ENCODE assay signal across 17 cellular contexts in the genomic region with DNA sequence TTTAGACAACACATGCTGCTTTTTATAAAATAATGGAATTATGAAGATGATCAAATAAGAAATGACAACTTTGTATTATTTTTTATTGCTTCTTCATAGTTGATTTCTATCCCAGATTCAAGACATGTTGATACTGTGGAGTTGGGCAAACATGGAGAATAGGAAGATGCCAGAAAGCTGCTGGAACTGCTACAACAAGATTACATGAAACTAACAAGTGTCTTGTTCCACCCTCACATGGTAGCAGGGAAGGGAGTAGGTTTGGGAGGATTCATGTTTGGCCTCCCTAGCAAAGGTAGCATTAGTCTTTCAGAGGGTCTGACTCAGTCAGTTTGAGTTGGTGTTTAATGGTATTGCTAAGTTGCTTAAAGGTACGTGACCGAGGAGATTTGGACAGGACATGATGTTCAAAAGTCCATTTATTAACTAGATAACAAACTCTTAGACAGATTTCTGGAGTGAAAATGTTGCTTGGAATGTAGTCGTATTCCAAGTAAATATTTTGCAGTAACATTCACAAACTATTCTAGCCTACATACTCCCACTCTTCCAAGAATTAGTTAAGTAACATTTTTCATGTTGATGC. TPM values are rescaled to one million over a fixed set of nuclear protein-coding genes. Genes with fewer than 3 reads are reported as not detected.
DNase-seq lines count a peak whose midpoint lies in the region; ATAC-seq, FAIRE-seq and TF ChIP-seq lines count a peak whose summit lies in the region.
"Had no signal": no experiment of that assay in that cellular context is flagged by ENCODE, and none has a peak within 500 bp of the region (broad histone marks: within the 10 kb centered on the region; RNA-seq: fewer than 3 reads in every experiment).

No MANE protein-coding gene starts in this region.

- peak overlapping the region; percentile 67 for H2AFZ ChIP-seq in ACC112 (ENCODE audit: low read length, unreplicated experiment)

- H3K36me3 ChIP-seq in ACC112 (ENCODE audit: insufficient read depth, low read length), result no peaks in the 10 kb centered on the region

- DNase-seq in H54 (ENCODE audit: insufficient read length, low spot score) (no peak), fibroblast of mammary gland (ENCODE audit: low read depth) (peak; percentile 33), omental fat pad (ENCODE audit: low spot score) (no peak), NCI-H69 (lab: John Stamatoyannopoulos, UW) (no peak)
- DNase-seq in stimulated activated naive CD4-positive, alpha-beta T cell treated with Interleukin-2 at 50 U/mL for 16 hours (lab: John Stamatoyannopoulos, UW), result no peak
- DNase-seq: COR-L47, KG1, NCI-H1048, NCI-H1436 treated with DMSO at 0.1 percent for 48 hours, NCI-H2029 treated with DMSO at 0.1 percent for 48 hours, NCI-H510A had no signal

- H3K27me3 ChIP-seq in ACC112 (ENCODE audit: insufficient read depth, low read length), result no peaks in the 10 kb centered on the region

- H3K79me2 ChIP-seq in ACC112 (ENCODE audit: control insufficient read depth, insufficient read depth, low read length, unreplicated experiment), result no peaks in the 10 kb centered on the region

- H3K27ac ChIP-seq in ACC112 (ENCODE audit: low read depth, low read length), result no peak overlapping the region
- H3K27ac ChIP-seq: A549 had no signal

- TF ChIP-seq CTCF in fibroblast of mammary gland (conservative IDR thresholded peaks at IDR 0.05; ENCODE audit: control insufficient read depth, insufficient read depth, low read depth, low read length), result no peak
- no peak for TF ChIP-seq CTCF in omental fat pad (IDR thresholded peaks at IDR 0.05)

- TF ChIP-seq POLR2A in H54 (IDR thresholded peaks at IDR 0.05; ENCODE audit: low read depth, low read length), result no peak

- H3K4me3 ChIP-seq in ACC112 (ENCODE audit: low read depth, low read length) (no peak overlapping the region), fibroblast of mammary gland (ENCODE audit: control insufficient read depth, low read depth, low read length) (no peak overlapping the region)
- H3K4me3 ChIP-seq: A549 had no signal

- peak; percentile 6 for FAIRE-seq in H54 (lab: Jason Lieb, UNC)
- FAIRE-seq: A549, HepG2 had no signal

- peak; percentile 94 for ATAC-seq in omental fat pad (ENCODE audit: low FRiP score)
- no peak for ATAC-seq in GM21737 (IDR thresholded peaks at IDR 0.05; ENCODE audit: unreplicated experiment)
- ATAC-seq: A549, HCT116, HepG2 had no signal

- H3K4me1 ChIP-seq in ACC112 (ENCODE audit: control insufficient read depth, insufficient read depth, low read length, unreplicated experiment), result peaks cover 15% of the 10 kb centered on the region
- H3K4me1 ChIP-seq: A549 had no signal

RNA-seq across cellular contexts. Expression of a gene that starts 33.1 kb away (rescaled TPM):
- total RNA-seq in omental fat pad, result 10 to 100 TPM in 1 of 4 donors, 1 to 10 TPM in 3; 2.7 to 24.4 (median 5.1) TPM
- total RNA-seq: SK-MEL-5 had no signal
